In the genomic region with DNA sequence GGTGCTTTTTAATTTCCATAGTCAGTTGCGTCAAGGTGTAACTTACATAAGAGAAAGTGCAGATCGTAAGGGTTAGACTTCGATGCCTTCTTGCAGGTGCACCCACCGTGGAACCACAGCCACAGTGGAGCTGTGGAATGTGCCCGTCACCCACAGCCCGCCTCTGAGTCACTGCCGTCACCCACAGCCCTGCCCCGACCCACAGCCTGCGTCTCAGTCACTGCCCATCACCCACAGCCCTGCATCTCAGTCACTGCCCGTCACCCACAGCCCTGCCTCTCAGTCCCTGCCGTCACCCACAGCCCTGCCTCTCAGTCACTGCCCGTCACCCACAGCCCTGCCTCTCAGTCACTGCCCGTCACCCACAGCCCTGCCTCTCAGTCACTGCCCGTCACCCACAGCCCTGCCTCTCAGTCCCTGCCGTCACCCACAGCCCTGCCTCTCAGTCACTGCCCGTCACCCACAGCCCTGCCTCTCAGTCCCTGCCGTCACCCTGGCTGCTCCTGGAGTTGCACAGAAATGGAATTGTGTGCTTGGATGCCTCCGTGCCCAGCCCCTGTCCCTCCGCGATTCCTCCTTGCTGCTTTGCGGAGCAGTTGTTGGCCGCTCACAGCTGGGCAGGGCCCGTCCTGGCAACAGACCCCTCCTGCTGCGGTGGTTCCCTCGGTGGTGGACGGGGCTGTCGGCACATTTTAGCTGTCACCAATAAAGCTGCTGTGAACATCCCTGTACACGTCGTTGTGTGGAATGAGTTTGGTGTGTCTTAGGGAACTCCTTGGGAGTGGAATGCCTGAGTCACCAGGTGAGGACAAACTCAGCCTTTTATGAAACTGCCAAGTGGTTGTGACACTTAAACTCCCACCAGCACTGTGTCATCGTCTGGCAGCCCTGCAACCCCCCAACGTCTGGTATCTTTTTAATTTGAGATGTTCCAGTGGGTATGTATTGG, we compare ENCODE assay signal across 9 cellular contexts. TPM values are rescaled to one million over a fixed set of nuclear protein-coding genes. Genes with fewer than 3 reads are reported as not detected.
DNase-seq lines count a peak whose midpoint lies in the region; ATAC-seq and TF ChIP-seq lines count a peak whose summit lies in the region.
"Had no signal": no experiment of that assay in that cellular context is flagged by ENCODE, and none has a peak within 500 bp of the region (broad histone marks: within the 10 kb centered on the region; RNA-seq: fewer than 3 reads in every experiment).

No MANE protein-coding gene starts in this region.

- H3K27ac ChIP-seq in HEK293 (ENCODE audit: extremely low read depth, low read depth, low read length) (no peak overlapping the region), GM23338 (ENCODE audit: low read depth) (no peak overlapping the region)

- POLR2A ChIA-PET in HEK293 (lab: Yijun Ruan, JAX) = no interaction called here

- no peak for ATAC-seq in GM23338

- H3K9me2 ChIP-seq in GM23338 (ENCODE audit: insufficient read depth) = no peaks in the 10 kb centered on the region

- peaks cover 5% of the 10 kb centered on the region for H3K27me3 Mint-ChIP-seq in GM23338 (ENCODE audit: insufficient read depth, low read depth, poor library complexity)

- H2AFZ ChIP-seq in GM23338 = no peak overlapping the region

- H3K9me3 ChIP-seq in HEK293 (ENCODE audit: control insufficient read depth, insufficient read depth, low read depth, low read length) = no peaks in the 10 kb centered on the region

- no peak overlapping the region for H3K27ac Mint-ChIP-seq in GM23338

- TF ChIP-seq CTCF in HEK293 (tag by site-specific recombination; IDR thresholded peaks at IDR 0.05) = no peak
- TF ChIP-seq CTCF in kidney epithelial cell (IDR thresholded peaks at IDR 0.05; ENCODE audit: insufficient read depth, low read length, poor library complexity, severe bottlenecking) = no peak
- no peak for TF ChIP-seq CTCF in GM13977 (IDR thresholded peaks at IDR 0.05; ENCODE audit: extremely low read depth, insufficient read depth, missing control alignments)
- TF ChIP-seq CTCF in GM23338 (conservative IDR thresholded peaks at IDR 0.05; ENCODE audit: low read depth in 2 of 2) = no peak

- 0 out of 2 replicates have a peak, but pooled peaks cover 9% of the 10 kb centered on the region for H3F3A ChIP-seq in GM23338 (replicated peaks; ENCODE audit: low read depth)

- DNase-seq in activated T-cell treated with anti-CD3 and anti-CD28 coated beads for 48 hours (ENCODE audit: low read depth) (peak; percentile 47), kidney epithelial cell (ENCODE audit: low read depth) (peak; percentile 81), 8988T (no peak), GM13977 (ENCODE audit: low spot score) (no peak), GM23338 (ENCODE audit: low spot score) (no peak), NCI-H2227 (lab: John Stamatoyannopoulos, UW; ENCODE audit: unreplicated experiment) (no peak)
- peak; percentile 69 to 75 for DNase-seq in stimulated activated CD8-positive, alpha-beta memory T cell treated with anti-CD3 and anti-CD28 coated beads, Interleukin-15, amount 100 ng/mL, for 48 hours (ENCODE audit: low read depth in 2 of 2)
- DNase-seq: NCI-H524 treated with DMSO at 0.1 percent for 48 hours had no signal

- CTCF ChIA-PET in HEK293 (lab: Yijun Ruan, JAX) = no interaction called here

- H3K4me1 ChIP-seq in HEK293 (ENCODE audit: control insufficient read depth, insufficient read depth, low read length) (no peaks in the 10 kb centered on the region), GM23338 (ENCODE audit: insufficient read depth) (peaks cover 11% of the 10 kb centered on the region; the same call in 1 of the 2 replicates)

- peaks cover 5% of the 10 kb centered on the region for H3K9me3 Mint-ChIP-seq in GM23338

- no peaks in the 10 kb centered on the region for H3K79me2 ChIP-seq in GM23338 (replicated peaks; ENCODE audit: insufficient read depth)

- H3K4me1 Mint-ChIP-seq in GM23338 = peaks cover 12% of the 10 kb centered on the region

- H3K27me3 ChIP-seq in kidney epithelial cell (ENCODE audit: control insufficient read depth, insufficient read depth, low read length) = peaks cover 2% of the 10 kb centered on the region
- H3K27me3 ChIP-seq in GM23338 (ENCODE audit: insufficient read depth) = no peaks in the 10 kb centered on the region

- in situ Hi-C loops in GM13977 (cut with MboI; ENCODE audit: low pct_unique_long_range_greater_than_20kb, low sequenced_read_pairs, unreplicated experiment) = no loop called here

- H3K4me3 Mint-ChIP-seq in GM23338 = no peak overlapping the region

- no peak overlapping the region for H3K4me2 ChIP-seq in GM23338

- H3K36me3 ChIP-seq in HEK293 (ENCODE audit: control insufficient read depth in 2 of 2, insufficient read depth in 1 of 2, low read length in 2 of 2) (no peaks in the 10 kb centered on the region), kidney epithelial cell (ENCODE audit: control insufficient read depth, insufficient read depth, low read length) (no peaks in the 10 kb centered on the region), GM23338 (ENCODE audit: insufficient read depth) (no peaks in the 10 kb centered on the region)

- peaks cover 3% of the 10 kb centered on the region; the same call in 1 of the 3 replicates for H3K36me3 Mint-ChIP-seq in GM23338 (ENCODE audit: low read depth)

- no peaks in the 10 kb centered on the region for H4K20me1 ChIP-seq in GM23338 (replicated peaks; ENCODE audit: insufficient read depth)

- H3K4me3 ChIP-seq in HEK293 (ENCODE audit: low read depth, low read length) = no peak overlapping the region
- no peak overlapping the region for H3K4me3 ChIP-seq in kidney epithelial cell (ENCODE audit: low read depth, low read length)
- no peak overlapping the region for H3K4me3 ChIP-seq in GM23338

TF ChIP-seq in HEK293, 187 proteins besides CTCF, POLR2A, EP300 and RAD21 (continues in another document):
- TF ChIP-seq, protein P1, sequence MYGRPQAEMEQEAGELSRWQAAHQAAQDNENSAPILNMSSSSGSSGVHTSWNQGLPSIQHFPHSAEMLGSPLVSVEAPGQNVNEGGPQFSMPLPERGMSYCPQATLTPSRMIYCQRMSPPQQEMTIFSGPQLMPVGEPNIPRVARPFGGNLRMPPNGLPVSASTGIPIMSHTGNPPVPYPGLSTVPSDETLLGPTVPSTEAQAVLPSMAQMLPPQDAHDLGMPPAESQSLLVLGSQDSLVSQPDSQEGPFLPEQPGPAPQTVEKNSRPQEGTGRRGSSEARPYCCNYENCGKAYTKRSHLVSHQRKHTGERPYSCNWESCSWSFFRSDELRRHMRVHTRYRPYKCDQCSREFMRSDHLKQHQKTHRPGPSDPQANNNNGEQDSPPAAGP (tag by site-specific recombination; IDR thresholded peaks at IDR 0.05) = 0 out of 2 replicates have a peak, but pooled peaks have one; percentile 35
- TF ChIP-seq ZNF658 (tag by site-specific recombination; IDR thresholded peaks at IDR 0.05) (no peak), SP7 (tag by site-specific recombination; IDR thresholded peaks at IDR 0.05) (no peak)

TF ChIP-seq in GM23338, 12 proteins besides CTCF, POLR2A, EP300 and RAD21:
- TF ChIP-seq ZNF331 (CRISPR knock-in tag; IDR thresholded peaks at IDR 0.05; ENCODE audit: low read depth) (no peak), EZH2 (IDR thresholded peaks at IDR 0.05; ENCODE audit: low read depth, unreplicated experiment) (no peak), STAT1 (IDR thresholded peaks at IDR 0.05; ENCODE audit: unreplicated experiment) (no peak), JUNB (IDR thresholded peaks at IDR 0.05; ENCODE audit: unreplicated experiment) (no peak), EZH2phosphoT487 (IDR thresholded peaks at IDR 0.05; ENCODE audit: unreplicated experiment) (no peak), POLR2AphosphoS5 (IDR thresholded peaks at IDR 0.05; ENCODE audit: low read depth) (no peak), ZNF114 (CRISPR knock-in tag; IDR thresholded peaks at IDR 0.05) (no peak), CREB1 (CRISPR knock-in tag; IDR thresholded peaks at IDR 0.05; ENCODE audit: low read depth) (no peak)
- TF ChIP-seq, protein P2, sequence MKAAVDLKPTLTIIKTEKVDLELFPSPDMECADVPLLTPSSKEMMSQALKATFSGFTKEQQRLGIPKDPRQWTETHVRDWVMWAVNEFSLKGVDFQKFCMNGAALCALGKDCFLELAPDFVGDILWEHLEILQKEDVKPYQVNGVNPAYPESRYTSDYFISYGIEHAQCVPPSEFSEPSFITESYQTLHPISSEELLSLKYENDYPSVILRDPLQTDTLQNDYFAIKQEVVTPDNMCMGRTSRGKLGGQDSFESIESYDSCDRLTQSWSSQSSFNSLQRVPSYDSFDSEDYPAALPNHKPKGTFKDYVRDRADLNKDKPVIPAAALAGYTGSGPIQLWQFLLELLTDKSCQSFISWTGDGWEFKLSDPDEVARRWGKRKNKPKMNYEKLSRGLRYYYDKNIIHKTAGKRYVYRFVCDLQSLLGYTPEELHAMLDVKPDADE (IDR thresholded peaks at IDR 0.05) = no peak
- TF ChIP-seq, protein P3, sequence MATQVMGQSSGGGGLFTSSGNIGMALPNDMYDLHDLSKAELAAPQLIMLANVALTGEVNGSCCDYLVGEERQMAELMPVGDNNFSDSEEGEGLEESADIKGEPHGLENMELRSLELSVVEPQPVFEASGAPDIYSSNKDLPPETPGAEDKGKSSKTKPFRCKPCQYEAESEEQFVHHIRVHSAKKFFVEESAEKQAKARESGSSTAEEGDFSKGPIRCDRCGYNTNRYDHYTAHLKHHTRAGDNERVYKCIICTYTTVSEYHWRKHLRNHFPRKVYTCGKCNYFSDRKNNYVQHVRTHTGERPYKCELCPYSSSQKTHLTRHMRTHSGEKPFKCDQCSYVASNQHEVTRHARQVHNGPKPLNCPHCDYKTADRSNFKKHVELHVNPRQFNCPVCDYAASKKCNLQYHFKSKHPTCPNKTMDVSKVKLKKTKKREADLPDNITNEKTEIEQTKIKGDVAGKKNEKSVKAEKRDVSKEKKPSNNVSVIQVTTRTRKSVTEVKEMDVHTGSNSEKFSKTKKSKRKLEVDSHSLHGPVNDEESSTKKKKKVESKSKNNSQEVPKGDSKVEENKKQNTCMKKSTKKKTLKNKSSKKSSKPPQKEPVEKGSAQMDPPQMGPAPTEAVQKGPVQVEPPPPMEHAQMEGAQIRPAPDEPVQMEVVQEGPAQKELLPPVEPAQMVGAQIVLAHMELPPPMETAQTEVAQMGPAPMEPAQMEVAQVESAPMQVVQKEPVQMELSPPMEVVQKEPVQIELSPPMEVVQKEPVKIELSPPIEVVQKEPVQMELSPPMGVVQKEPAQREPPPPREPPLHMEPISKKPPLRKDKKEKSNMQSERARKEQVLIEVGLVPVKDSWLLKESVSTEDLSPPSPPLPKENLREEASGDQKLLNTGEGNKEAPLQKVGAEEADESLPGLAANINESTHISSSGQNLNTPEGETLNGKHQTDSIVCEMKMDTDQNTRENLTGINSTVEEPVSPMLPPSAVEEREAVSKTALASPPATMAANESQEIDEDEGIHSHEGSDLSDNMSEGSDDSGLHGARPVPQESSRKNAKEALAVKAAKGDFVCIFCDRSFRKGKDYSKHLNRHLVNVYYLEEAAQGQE (IDR thresholded peaks at IDR 0.05; ENCODE audit: unreplicated experiment) = no peak

RNA-seq across cellular contexts. Expression of a gene that starts 44.9 kb away (rescaled TPM):
- 373 and 431 TPM in 2 replicates for total RNA-seq in kidney epithelial cell
- total RNA-seq in GM23338 (2014; rRNA removed; shearing (Covaris generic)) = 68.5 and 89.2 TPM in 2 replicates
- polyA plus RNA-seq in GM23338 (2016; fragmentation: Nextera tagmentation; extraction: Ambion mirVana) = 28.4 and 31.8 TPM in 2 replicates

Comparison
In these comparisons a context has a peak if more than half of its experiments do, and no peak if none do; other contexts are left out.
1. DNase-seq: peak in activated T-cell treated with anti-CD3 and anti-CD28 coated beads for 48 hours (single experiment), kidney epithelial cell (single experiment) and stimulated activated CD8-positive, alpha-beta memory T cell treated with anti-CD3 and anti-CD28 coated beads, Interleukin-15, amount 100 ng/mL, for 48 hours (2 of 2); none in 8988T (single experiment), GM13977 (single experiment), GM23338 (single experiment) and NCI-H2227 (single experiment).